ENCODE assay signal across 38 cellular contexts in the genomic region with DNA sequence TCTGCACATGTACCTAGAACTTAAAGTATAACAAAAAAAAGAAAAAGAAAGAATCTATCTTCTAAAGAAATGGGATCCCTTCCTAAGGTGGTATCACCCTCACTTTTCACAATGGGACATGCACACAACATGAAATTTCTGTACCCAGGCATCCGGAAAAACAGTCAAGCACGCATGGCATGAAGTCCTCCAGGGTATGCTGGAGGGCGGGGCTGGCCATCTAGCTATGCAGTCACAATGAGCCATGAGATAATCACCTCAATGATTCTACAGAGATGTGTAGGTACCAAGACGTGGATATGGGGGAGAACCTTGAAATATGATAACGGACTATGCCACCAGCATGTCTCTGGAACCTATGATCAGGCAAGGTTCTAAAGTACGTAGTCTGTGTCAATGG.
"Had no signal": no experiment of that assay in that cellular context is flagged by ENCODE, and none has a peak within 500 bp of the region (broad histone marks: within the 10 kb centered on the region; RNA-seq: fewer than 3 reads in every experiment).

No MANE protein-coding gene starts in this region.

- H3K36me3 ChIP-seq: adrenal gland, brain microvascular endothelial cell, breast epithelium, cardiac muscle cell had no signal

- H3K36me3 Mint-ChIP-seq: activated naive CD4-positive, alpha-beta T cell treated with anti-CD3 and anti-CD28 coated beads, Interleukin-2, amount 50 U/mL, for 24 hours; activated naive CD4-positive, alpha-beta T cell treated with anti-CD3 and anti-CD28 coated beads, Interleukin-2, amount 50 U/mL, for 72 hours; activated naive CD8-positive, alpha-beta T cell; activated naive CD8-positive, alpha-beta T cell treated with anti-CD3 and anti-CD28 coated beads for 36 hours; activated naive CD8-positive, alpha-beta T cell treated with anti-CD3 and anti-CD28 coated beads, Interleukin-2, amount 10 ng/mL, durations not matched to agents 7 days and 5 days had no signal

- DNase-seq: activated effector memory CD4-positive, alpha-beta T cell treated with anti-CD3 and anti-CD28 coated beads, Interleukin-2, amount 50 U/mL, for 16 hours; activated effector memory CD4-positive, alpha-beta T cell treated with Interleukin-2 at 50 U/mL for 16 hours; activated gamma-delta T cell; activated gamma-delta T cell treated with Interleukin-2 at 50 U/mL for 16 hours; activated naive CD4-positive, alpha-beta T cell; activated naive CD4-positive, alpha-beta T cell treated with anti-CD3 and anti-CD28 coated beads for 36 hours; activated naive CD4-positive, alpha-beta T cell treated with anti-CD3 and anti-CD28 coated beads, Interleukin-2, amount 50 U/mL, for 16 hours; activated naive CD4-positive, alpha-beta T cell treated with Interleukin-2 at 50 U/mL for 16 hours; activated naive CD8-positive, alpha-beta T cell treated with anti-CD3 and anti-CD28 coated beads for 36 hours; activated naive CD8-positive, alpha-beta T cell treated with anti-CD3 and anti-CD28 coated beads, Interleukin-2, amount 10 ng/mL, durations not matched to agents 7 days and 5 days; activated naive CD8-positive, alpha-beta T cell treated with anti-CD3 and anti-CD28 coated beads, Interleukin-2, amount 50 U/mL, for 24 hours; activated T-cell treated with anti-CD3 and anti-CD28 coated beads, Interleukin-2, amount 50 U/mL, for 1 hour; activated T-cell treated with anti-CD3 and anti-CD28 coated beads, Interleukin-2, amount 50 U/mL, for 24 hours; activated T-cell treated with anti-CD3 and anti-CD28 coated beads, Interleukin-2, amount 50 U/mL, for 4 hours; activated T-cell treated with anti-CD3 and anti-CD28 coated beads, Interleukin-2, amount 50 U/mL, for 48 hours; activated T-cell treated with anti-CD3 and anti-CD28 coated beads, Interleukin-2, amount 50 U/mL, for 72 hours; adrenal gland; amniotic stem cell; amygdala; anterior cingulate cortex; aorta; body of pancreas; brain microvascular endothelial cell; caudate nucleus; central memory CD4-positive, alpha-beta T cell; cerebellar nuclear complex had no signal

- FAIRE-seq: astrocyte had no signal

- ATAC-seq: activated naive CD4-positive, alpha-beta T cell treated with anti-CD3 and anti-CD28 coated beads, Interleukin-2, amount 50 U/mL, for 72 hours; activated naive CD8-positive, alpha-beta T cell treated with anti-CD3 and anti-CD28 coated beads, Interleukin-2, amount 50 U/mL, for 24 hours; activated T-cell treated with anti-CD3 and anti-CD28 coated beads, Interleukin-2, amount 50 U/mL, for 4 hours; activated T-cell treated with anti-CD3 and anti-CD28 coated beads, Interleukin-2, amount 50 U/mL, for 72 hours; activated T-helper 17 cell treated with anti-CD3 and anti-CD28 coated beads, Interleukin-2, amount 50 U/mL, for 72 hours; body of pancreas had no signal

- H3K4me1 Mint-ChIP-seq: activated naive CD4-positive, alpha-beta T cell treated with anti-CD3 and anti-CD28 coated beads, Interleukin-2, amount 50 U/mL, for 24 hours; activated naive CD8-positive, alpha-beta T cell treated with anti-CD3 and anti-CD28 coated beads, Interleukin-2, amount 10 ng/mL, durations not matched to agents 7 days and 5 days; activated naive CD8-positive, alpha-beta T cell treated with anti-CD3 and anti-CD28 coated beads, Interleukin-2, amount 50 U/mL, for 24 hours; brain; central memory CD8-positive, alpha-beta T cell had no signal

- H3K27ac Mint-ChIP-seq: activated naive CD4-positive, alpha-beta T cell treated with anti-CD3 and anti-CD28 coated beads for 36 hours; activated naive CD4-positive, alpha-beta T cell treated with anti-CD3 and anti-CD28 coated beads, Interleukin-2, amount 50 U/mL, for 72 hours; activated naive CD8-positive, alpha-beta T cell; activated naive CD8-positive, alpha-beta T cell treated with anti-CD3 and anti-CD28 coated beads for 36 hours; activated naive CD8-positive, alpha-beta T cell treated with anti-CD3 and anti-CD28 coated beads, Interleukin-2, amount 10 ng/mL, durations not matched to agents 7 days and 5 days; activated naive CD8-positive, alpha-beta T cell treated with anti-CD3 and anti-CD28 coated beads, Interleukin-2, amount 50 U/mL, for 24 hours; activated T-cell treated with anti-CD3 and anti-CD28 coated beads, Interleukin-2, amount 50 U/mL, for 24 hours; activated T-cell treated with anti-CD3 and anti-CD28 coated beads, Interleukin-2, amount 50 U/mL, for 72 hours; activated T-helper 1 cell treated with anti-CD3 and anti-CD28 coated beads, Interleukin-12 subunit alpha, Interleukin-12 subunit beta, Interleukin-2, Interleukin-4 antibody, amounts not matched to agents 30 ng/mL and 10 ng/mL and 1 ng/mL, durations not matched to agents 14 hours and 24 hours and 36 hours; activated T-helper 17 cell treated with anti-CD3 and anti-CD28 coated beads, Interleukin-2, amount 50 U/mL, for 72 hours; activated T-helper 2 cell treated with anti-CD3 and anti-CD28 coated beads, Interferon-gamma antibody, Interleukin-2, Interleukin-4, amounts not matched to agents 10 μg/mL and 5 μg/mL and 100 μg/mL, durations not matched to agents 14 hours and 24 hours and 36 hours; brain had no signal

- H3K27me3 Mint-ChIP-seq: activated naive CD4-positive, alpha-beta T cell treated with anti-CD3 and anti-CD28 coated beads, Interleukin-2, amount 50 U/mL, for 24 hours; activated naive CD8-positive, alpha-beta T cell; activated naive CD8-positive, alpha-beta T cell treated with anti-CD3 and anti-CD28 coated beads for 36 hours; activated naive CD8-positive, alpha-beta T cell treated with anti-CD3 and anti-CD28 coated beads, Interleukin-2, amount 50 U/mL, for 24 hours; activated T-cell treated with anti-CD3 and anti-CD28 coated beads, Interleukin-2, amount 50 U/mL, for 24 hours; activated T-helper 17 cell treated with anti-CD3 and anti-CD28 coated beads, Interleukin-2, amount 50 U/mL, for 72 hours; brain; central memory CD8-positive, alpha-beta T cell had no signal

- H3K27me3 ChIP-seq: adrenal gland, ascending aorta, body of pancreas, brain microvascular endothelial cell, breast epithelium, cardiac muscle cell had no signal

- H3K9me3 ChIP-seq: adrenal gland, ascending aorta, body of pancreas, breast epithelium had no signal

- H3K27ac ChIP-seq: adrenal gland, ascending aorta, body of pancreas, brain microvascular endothelial cell, breast epithelium, cardiac muscle cell had no signal

- H3K9me3 Mint-ChIP-seq: activated naive CD4-positive, alpha-beta T cell treated with anti-CD3 and anti-CD28 coated beads for 36 hours; activated naive CD4-positive, alpha-beta T cell treated with anti-CD3 and anti-CD28 coated beads, Interleukin-2, amount 50 U/mL, for 24 hours; activated naive CD4-positive, alpha-beta T cell treated with anti-CD3 and anti-CD28 coated beads, Interleukin-2, amount 50 U/mL, for 72 hours; activated naive CD8-positive, alpha-beta T cell treated with anti-CD3 and anti-CD28 coated beads for 36 hours; activated naive CD8-positive, alpha-beta T cell treated with anti-CD3 and anti-CD28 coated beads, Interleukin-2, amount 10 ng/mL, durations not matched to agents 7 days and 5 days; activated naive CD8-positive, alpha-beta T cell treated with anti-CD3 and anti-CD28 coated beads, Interleukin-2, amount 50 U/mL, for 24 hours; activated T-cell treated with anti-CD3 and anti-CD28 coated beads, Interleukin-2, amount 50 U/mL, for 24 hours; activated T-cell treated with anti-CD3 and anti-CD28 coated beads, Interleukin-2, amount 50 U/mL, for 4 hours; activated T-cell treated with anti-CD3 and anti-CD28 coated beads, Interleukin-2, amount 50 U/mL, for 72 hours; activated T-helper 1 cell treated with anti-CD3 and anti-CD28 coated beads, Interleukin-12 subunit alpha, Interleukin-12 subunit beta, Interleukin-2, Interleukin-4 antibody, amounts not matched to agents 30 ng/mL and 10 ng/mL and 1 ng/mL, durations not matched to agents 14 hours and 24 hours and 36 hours; activated T-helper 17 cell treated with anti-CD3 and anti-CD28 coated beads, Interleukin-2, amount 50 U/mL, for 72 hours; activated T-helper 2 cell treated with anti-CD3 and anti-CD28 coated beads, Interferon-gamma antibody, Interleukin-2, Interleukin-4, amounts not matched to agents 10 μg/mL and 5 μg/mL and 100 μg/mL, durations not matched to agents 14 hours and 24 hours and 36 hours; brain; central memory CD8-positive, alpha-beta T cell had no signal

- H3K4me3 Mint-ChIP-seq: activated naive CD4-positive, alpha-beta T cell treated with anti-CD3 and anti-CD28 coated beads for 36 hours; activated naive CD4-positive, alpha-beta T cell treated with anti-CD3 and anti-CD28 coated beads, Interleukin-2, amount 50 U/mL, for 24 hours; activated naive CD8-positive, alpha-beta T cell; activated naive CD8-positive, alpha-beta T cell treated with anti-CD3 and anti-CD28 coated beads for 36 hours; activated naive CD8-positive, alpha-beta T cell treated with anti-CD3 and anti-CD28 coated beads, Interleukin-2, amount 10 ng/mL, durations not matched to agents 7 days and 5 days; activated naive CD8-positive, alpha-beta T cell treated with anti-CD3 and anti-CD28 coated beads, Interleukin-2, amount 50 U/mL, for 24 hours; activated T-cell treated with anti-CD3 and anti-CD28 coated beads, Interleukin-2, amount 50 U/mL, for 24 hours; activated T-cell treated with anti-CD3 and anti-CD28 coated beads, Interleukin-2, amount 50 U/mL, for 4 hours; activated T-cell treated with anti-CD3 and anti-CD28 coated beads, Interleukin-2, amount 50 U/mL, for 72 hours; activated T-helper 1 cell treated with anti-CD3 and anti-CD28 coated beads, Interleukin-12 subunit alpha, Interleukin-12 subunit beta, Interleukin-2, Interleukin-4 antibody, amounts not matched to agents 30 ng/mL and 10 ng/mL and 1 ng/mL, durations not matched to agents 14 hours and 24 hours and 36 hours; activated T-helper 17 cell treated with anti-CD3 and anti-CD28 coated beads, Interleukin-2, amount 50 U/mL, for 72 hours; brain; central memory CD8-positive, alpha-beta T cell had no signal

- H3K4me3 ChIP-seq: adrenal gland, ascending aorta, body of pancreas, breast epithelium, cardiac muscle cell had no signal

- H3K4me1 ChIP-seq: adrenal gland, ascending aorta, body of pancreas, breast epithelium had no signal
